ENCODE assay signal across 1 cellular context in the genomic region with DNA sequence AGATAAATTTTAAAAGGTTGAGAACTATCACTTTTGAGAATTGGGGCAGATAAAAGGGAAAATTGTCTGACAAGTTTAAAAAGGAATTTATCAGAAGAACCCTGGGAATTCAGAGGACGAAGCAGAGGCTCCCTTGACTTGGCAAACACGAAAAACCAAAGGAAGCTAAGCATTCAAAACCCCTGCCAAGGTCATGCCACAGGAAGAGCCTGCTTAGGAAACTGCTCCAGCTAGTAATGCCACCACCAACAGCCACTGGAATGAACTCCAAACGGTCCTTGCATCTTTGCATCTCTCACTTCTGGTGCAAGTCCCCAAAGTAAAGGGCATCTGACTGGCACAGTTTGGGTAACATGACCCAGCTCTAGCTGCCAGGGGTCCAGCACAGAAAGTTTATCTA.
TF ChIP-seq lines count a peak whose summit lies in the region.

No MANE protein-coding gene starts in this region.

TF ChIP-seq in endothelial cell of umbilical vein, 7 proteins besides CTCF, POLR2A, EP300 and RAD21:
- TF ChIP-seq JUN (IDR thresholded peaks at IDR 0.05; ENCODE audit: borderline replicate concordance, insufficient read depth, insufficient read length, low read depth) (no peak), POLR2AphosphoS5 (IDR thresholded peaks at IDR 0.05; ENCODE audit: insufficient read depth, low read depth, low read length) (peak; percentile 41)
